1 cellular context compared by ENCODE assay signal in genomic region chr2:59184281-59185020, GRCh38.
TF ChIP-seq lines count a peak whose summit lies in the region.

No MANE protein-coding gene starts in this region.

TF ChIP-seq in A549, 52 proteins besides CTCF, POLR2A, EP300 and RAD21 (continued from another document):
- TF ChIP-seq TP53 (CRISPR knock-in tag; IDR thresholded peaks at IDR 0.05), result no peak
- no peak for TF ChIP-seq JUNB (IDR thresholded peaks at IDR 0.05)
- no peak for TF ChIP-seq CHD4 (IDR thresholded peaks at IDR 0.05; ENCODE audit: borderline replicate concordance)
